ENCODE assay signal across 8 cellular contexts in the genomic region with DNA sequence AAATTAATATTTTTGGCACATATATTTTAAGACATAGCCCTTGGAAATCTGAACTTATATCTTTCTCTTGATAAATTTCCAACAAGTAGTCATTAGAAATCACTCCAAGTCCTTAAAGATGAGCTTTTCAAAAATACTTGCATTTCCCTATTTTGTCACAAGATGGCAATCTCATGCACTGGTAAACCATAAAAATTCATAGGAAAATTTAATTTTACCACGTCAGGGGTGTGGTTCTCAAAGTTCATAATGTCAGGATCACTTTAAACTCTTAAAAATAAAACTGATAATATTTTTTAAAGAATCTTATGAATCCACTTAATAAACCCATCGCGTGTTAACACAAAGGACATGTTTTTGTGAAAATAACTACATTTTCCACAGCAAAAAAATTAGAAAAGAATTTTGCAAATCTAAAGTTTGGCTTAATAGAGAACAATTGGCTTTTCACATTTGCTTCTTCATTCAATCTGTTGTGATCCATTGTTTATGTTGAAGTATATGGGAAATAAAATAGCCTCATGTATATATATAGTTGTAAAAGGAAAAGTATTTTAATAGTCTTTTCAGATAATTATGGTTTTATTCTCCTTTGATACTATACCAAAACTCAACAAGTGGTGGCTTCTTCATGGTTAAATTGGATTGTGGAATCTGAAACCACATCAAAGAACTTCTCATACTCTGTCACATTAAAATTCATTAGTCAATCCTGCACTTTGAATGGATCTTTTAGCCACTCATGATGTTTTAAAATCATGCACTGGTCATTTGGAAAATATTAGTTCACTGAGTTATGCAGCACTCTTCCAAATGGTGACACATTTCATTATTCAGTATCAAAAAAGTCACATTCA.
DNase-seq lines count a peak whose midpoint lies in the region; ATAC-seq, FAIRE-seq and TF ChIP-seq lines count a peak whose summit lies in the region.

No MANE protein-coding gene starts in this region.

- intact Hi-C loops in heart left ventricle (cut with DNase I): loop anchor here (2.0 to 10.0 kb wide), 10 partner anchors 160 to 1360 kb away; a partner anchor contains a TSS
- intact Hi-C loops in right cardiac atrium (cut with DNase I): loop anchor here (5.0 to 10.0 kb wide), 4 partner anchors 167 to 942 kb away; a partner anchor contains a TSS
- intact Hi-C loops in endothelial cell of umbilical vein (cut with micrococcal nuclease): loop anchor here (1.0 to 2.0 kb wide), 5 partner anchors 168 to 1356 kb away; no protein-coding TSS in a partner anchor
- intact Hi-C loops in prostate gland (cut with DNase I): loop anchor here (2.0 to 5.0 kb wide), 2 partner anchors 167 to 942 kb away; a partner anchor contains a TSS

- H3K9me3 Mint-ChIP-seq in CD8-positive, alpha-beta memory T cell: peaks cover 0 to 1% (median 0%) of the 10 kb centered on the region in 5 donors

- H3K4me3 ChIP-seq in heart left ventricle: no peak overlapping the region
- no peak overlapping the region for H3K4me3 ChIP-seq in right cardiac atrium (ENCODE audit: low read length)
- no peak overlapping the region for H3K4me3 ChIP-seq in endothelial cell of umbilical vein (replicated peaks in 1 of 3; ENCODE audit: insufficient read depth in 1 of 3, low read depth in 1 of 3, low read length in 3 of 3)
- H3K4me3 ChIP-seq in prostate gland: no peak overlapping the region
- H3K4me3 ChIP-seq in CD8-positive, alpha-beta memory T cell (ENCODE audit: low read length): no peak overlapping the region

- H3K9me3 ChIP-seq in heart left ventricle: no peaks in the 10 kb centered on the region
- H3K9me3 ChIP-seq in right cardiac atrium (ENCODE audit: control insufficient read depth, low read length): no peaks in the 10 kb centered on the region
- no peaks in the 10 kb centered on the region for H3K9me3 ChIP-seq in endothelial cell of umbilical vein (replicated peaks; ENCODE audit: control insufficient read depth, insufficient read depth, low read length)
- no peaks in the 10 kb centered on the region for H3K9me3 ChIP-seq in prostate gland
- H3K9me3 ChIP-seq in CD8-positive, alpha-beta memory T cell (ENCODE audit: low read length): no peaks in the 10 kb centered on the region

- WGBS in heart left ventricle, 4 donors: 54 to 57% (median 55%) methylated on average over 3 of the region's 3 CpGs
- whole genome bisulfite sequencing in right cardiac atrium: 56% methylated on average over 3 of the region's 3 CpGs
- 61% methylated on average over 3 of the region's 3 CpGs for WGBS in prostate gland

- H3K36me3 Mint-ChIP-seq in CD8-positive, alpha-beta memory T cell: no peaks in the 10 kb centered on the region

- FAIRE-seq in endothelial cell of umbilical vein (lab: Jason Lieb, UNC): peak; percentile 88

- H3K4me1 Mint-ChIP-seq in CD8-positive, alpha-beta memory T cell: no peaks in the 10 kb centered on the region

- H3K79me2 ChIP-seq in endothelial cell of umbilical vein (ENCODE audit: control insufficient read depth, insufficient read depth, low read length): no peaks in the 10 kb centered on the region

- BruUV-seq in endothelial cell of umbilical vein (replicated peaks; lab: Mats Ljungman, UMichigan): no TSS peak

- H3K4me1 ChIP-seq in heart left ventricle (peaks cover 0 to 8% (median 0%) of the 10 kb centered on the region in 12 donors), right cardiac atrium (ENCODE audit: control insufficient read depth, insufficient read depth, low read length) (no peaks in the 10 kb centered on the region), endothelial cell of umbilical vein (ENCODE audit: control insufficient read depth, extremely low read depth, insufficient read depth, low read length) (no peaks in the 10 kb centered on the region), prostate gland (replicated peaks) (no peaks in the 10 kb centered on the region)
- H3K4me1 ChIP-seq in CD8-positive, alpha-beta memory T cell (ENCODE audit: insufficient read depth, low read length): no peaks in the 10 kb centered on the region

- H3K4me2 ChIP-seq in endothelial cell of umbilical vein (ENCODE audit: insufficient read depth, low read length): no peak overlapping the region

- H3K27me3 Mint-ChIP-seq in CD8-positive, alpha-beta memory T cell: peaks cover 0 to 2% of the 10 kb centered on the region in 2 donors

- no peak overlapping the region for H2AFZ ChIP-seq in endothelial cell of umbilical vein (ENCODE audit: low read depth, low read length)

- H3K9ac ChIP-seq in endothelial cell of umbilical vein (replicated peaks; ENCODE audit: extremely low read depth, insufficient read depth, low read length): no peak overlapping the region

- H4K20me1 ChIP-seq in endothelial cell of umbilical vein (replicated peaks; ENCODE audit: control insufficient read depth, extremely low read depth, insufficient read depth, low read length): no peaks in the 10 kb centered on the region

- no peak overlapping the region for H3K4me3 Mint-ChIP-seq in CD8-positive, alpha-beta memory T cell

- ATAC-seq in heart left ventricle (no peak), right cardiac atrium (no peak)

- no peaks in the 10 kb centered on the region for H3K36me3 ChIP-seq in heart left ventricle
- H3K36me3 ChIP-seq in endothelial cell of umbilical vein (ENCODE audit: control insufficient read depth in 2 of 2, extremely low read depth in 1 of 2, insufficient read depth in 2 of 2, low read length in 2 of 2): no peaks in the 10 kb centered on the region
- no peaks in the 10 kb centered on the region for H3K36me3 ChIP-seq in prostate gland
- H3K36me3 ChIP-seq in CD8-positive, alpha-beta memory T cell (ENCODE audit: insufficient read depth, low read length): no peaks in the 10 kb centered on the region

- H3K27ac Mint-ChIP-seq in CD8-positive, alpha-beta memory T cell: no peak overlapping the region

- CTCF ChIA-PET in endothelial cell of umbilical vein (lab: Charles Lee): interaction anchor here (0.6 to 1.1 kb wide), 30 partner anchors 8 to 1367 kb away, joined by 3 to 16 read pairs (median 4); no protein-coding TSS in a partner anchor
- CTCF ChIA-PET in CD8-positive, alpha-beta memory T cell (lab: Charles Lee): interaction anchor here (2.7 kb wide), 1 partner anchor 11 kb away, joined by 10 read pairs; no protein-coding TSS in a partner anchor

- no peaks in the 10 kb centered on the region for H3K27me3 ChIP-seq in heart left ventricle
- H3K27me3 ChIP-seq in right cardiac atrium (ENCODE audit: control insufficient read depth, insufficient read depth): no peaks in the 10 kb centered on the region
- H3K27me3 ChIP-seq in endothelial cell of umbilical vein (ENCODE audit: control insufficient read depth in 2 of 2, insufficient read depth in 2 of 2, low read length in 2 of 2): no peaks in the 10 kb centered on the region
- no peaks in the 10 kb centered on the region for H3K27me3 ChIP-seq in prostate gland (replicated peaks; ENCODE audit: insufficient read depth)
- no peaks in the 10 kb centered on the region for H3K27me3 ChIP-seq in CD8-positive, alpha-beta memory T cell (ENCODE audit: insufficient read depth, low read length, poor library complexity, severe bottlenecking)

- dilution Hi-C loops in endothelial cell of umbilical vein (cut with MboI; ENCODE audit: extremely low pct_ligation_motif_present, low sequenced_read_pairs): no loop called here

- DNase-seq in heart left ventricle (no peak), right cardiac atrium (no peak), NCI-H748 treated with DMSO at 0.1 percent for 48 hours (lab: John Stamatoyannopoulos, UW) (peak; percentile 26), endothelial cell of umbilical vein (ENCODE audit: low read depth, low spot score) (peak; percentile 41), prostate gland (ENCODE audit: low spot score) (no peak), occipital lobe (lab: John Stamatoyannopoulos, UW) (no peak)
- no peak for DNase-seq in activated CD4-positive, alpha-beta T cell treated with anti-CD3 and anti-CD28 coated beads, Interleukin-2, amount 50 U/mL, for 4 hours
- DNase-seq in CD8-positive, alpha-beta memory T cell: no peak

- H3K27ac ChIP-seq in heart left ventricle (no peak overlapping the region), right cardiac atrium (ENCODE audit: low read length) (no peak overlapping the region), endothelial cell of umbilical vein (ENCODE audit: insufficient read depth, low read depth, low read length) (no peak overlapping the region), prostate gland (no peak overlapping the region)
- no peak overlapping the region for H3K27ac ChIP-seq in CD8-positive, alpha-beta memory T cell (ENCODE audit: low read depth, low read length)

- POLR2A ChIA-PET in endothelial cell of umbilical vein (lab: Charles Lee): no interaction called here
- POLR2A ChIA-PET in CD8-positive, alpha-beta memory T cell (lab: Charles Lee): no interaction called here

- TF ChIP-seq POLR2A in heart left ventricle (IDR thresholded peaks at IDR 0.05): no peak
- TF ChIP-seq POLR2A in endothelial cell of umbilical vein (IDR thresholded peaks at IDR 0.05; ENCODE audit: low read depth, low read length): no peak
- TF ChIP-seq POLR2A in prostate gland (IDR thresholded peaks at IDR 0.05): no peak

- H3K9me1 ChIP-seq in endothelial cell of umbilical vein (replicated peaks; ENCODE audit: control insufficient read depth, extremely low read depth, insufficient read depth, low read length): no peaks in the 10 kb centered on the region

- TF ChIP-seq CTCF in heart left ventricle (IDR thresholded peaks at IDR 0.05) (peak; percentile 50 to 85 (median 73)), endothelial cell of umbilical vein (IDR thresholded peaks at IDR 0.05; ENCODE audit: extremely low read depth in 1 of 2, insufficient read depth in 1 of 2, low read depth in 1 of 2, low read length in 2 of 2) (peak; percentile 29 to 33), prostate gland (IDR thresholded peaks at IDR 0.05) (peak; percentile 14 to 76 (median 66))

TF ChIP-seq in endothelial cell of umbilical vein, 7 proteins besides CTCF, POLR2A, EP300 and RAD21:
- TF ChIP-seq JUN (IDR thresholded peaks at IDR 0.05; ENCODE audit: borderline replicate concordance, insufficient read depth, insufficient read length, low read depth) (no peak), POLR2AphosphoS5 (IDR thresholded peaks at IDR 0.05; ENCODE audit: insufficient read depth, low read depth, low read length) (no peak), MYC (IDR thresholded peaks at IDR 0.05; ENCODE audit: low read depth, low read length) (no peak), GATA2 (IDR thresholded peaks at IDR 0.05; ENCODE audit: insufficient read depth, insufficient read length, low read depth, low read length) (no peak), EZH2 (IDR thresholded peaks at IDR 0.05; ENCODE audit: borderline replicate concordance, low read depth, low read length, severe bottlenecking) (no peak), FOS (IDR thresholded peaks at IDR 0.05; ENCODE audit: borderline replicate concordance, insufficient read depth, low read length) (no peak)
- TF ChIP-seq, protein P1, sequence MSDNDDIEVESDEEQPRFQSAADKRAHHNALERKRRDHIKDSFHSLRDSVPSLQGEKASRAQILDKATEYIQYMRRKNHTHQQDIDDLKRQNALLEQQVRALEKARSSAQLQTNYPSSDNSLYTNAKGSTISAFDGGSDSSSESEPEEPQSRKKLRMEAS (IDR thresholded peaks at IDR 0.05; ENCODE audit: insufficient read depth, insufficient read length): no peak

Comparison
In these comparisons a context has a peak if more than half of its experiments do, and no peak if none do; other contexts are left out.
1. DNase-seq: peak in NCI-H748 treated with DMSO at 0.1 percent for 48 hours (single experiment) and endothelial cell of umbilical vein (single experiment); none in heart left ventricle (0 of 5), right cardiac atrium (0 of 3), prostate gland (single experiment), activated CD4-positive, alpha-beta T cell treated with anti-CD3 and anti-CD28 coated beads, Interleukin-2, amount 50 U/mL, for 4 hours (0 of 2), occipital lobe (single experiment) and CD8-positive, alpha-beta memory T cell (0 of 5).
2. Peak in every context shown above with its lines, with median percentiles within 50 percentile points of each other: CTCF ChIP-seq.